14 cellular contexts compared by ENCODE assay signal in the genomic region with DNA sequence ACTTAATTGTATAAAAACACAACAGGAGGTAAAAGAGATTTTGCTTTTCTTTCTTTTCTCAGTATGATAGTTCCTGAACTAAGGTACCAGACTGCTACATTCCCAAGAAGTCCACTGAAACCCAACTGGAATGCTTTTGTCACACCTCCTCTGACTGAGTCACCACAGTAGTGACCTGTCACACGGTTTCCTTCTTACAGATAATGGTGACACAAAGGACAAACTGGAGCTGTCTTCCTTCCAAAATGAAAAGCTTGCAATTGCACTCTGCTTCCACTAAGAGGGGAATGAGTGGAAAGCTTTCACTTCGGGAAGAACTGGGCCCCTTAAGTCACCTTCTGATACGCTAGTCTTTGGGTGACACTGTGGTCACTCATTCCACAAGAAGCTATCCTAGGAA.
DNase-seq lines count a peak whose midpoint lies in the region; ATAC-seq, FAIRE-seq and TF ChIP-seq lines count a peak whose summit lies in the region.
"Had no signal": no experiment of that assay in that cellular context is flagged by ENCODE, and none has a peak within 500 bp of the region (broad histone marks: within the 10 kb centered on the region; RNA-seq: fewer than 3 reads in every experiment).

No MANE protein-coding gene starts in this region.

- H3K27ac ChIP-seq in mammary epithelial cell (ENCODE audit: insufficient read depth, low read depth, low read length) (no peak overlapping the region), heart right ventricle (peak overlapping the region in 2 of 10 donors; percentile 13 to 23), colonic mucosa (no peak overlapping the region)

- no peaks in the 10 kb centered on the region for H3K4me1 Mint-ChIP-seq in MCF 10A (ENCODE audit: insufficient read depth, unreplicated experiment)
- peaks cover 61% of the 10 kb centered on the region for H3K4me1 Mint-ChIP-seq in stimulated activated effector memory CD8-positive, alpha-beta T cell treated with anti-CD3 and anti-CD28 coated beads, Interleukin-12 subunit alpha, Interleukin-12 subunit beta, amount 100 ng/mL, for 72 hours

- no peaks in the 10 kb centered on the region for H4K20me1 ChIP-seq in mammary epithelial cell (ENCODE audit: insufficient read depth, low read length)

- H3K9ac ChIP-seq in mammary epithelial cell (ENCODE audit: insufficient read depth, low read length) (no peak overlapping the region), colonic mucosa (ENCODE audit: low read depth in 2 of 2, low read length in 2 of 2) (no peak overlapping the region)

- no peak overlapping the region for H3K4me3 ChIP-seq in mammary epithelial cell (replicated peaks in 1 of 3; ENCODE audit: insufficient read depth in 1 of 3, low read depth in 2 of 3, low read length in 3 of 3)
- H3K4me3 ChIP-seq in heart right ventricle = no peak overlapping the region
- H3K4me3 ChIP-seq in colonic mucosa = no peak overlapping the region

- POLR2A ChIA-PET in MCF 10A (lab: Yijun Ruan, JAX) = interaction anchor here (0.9 kb wide), 1 partner anchor 9 kb away, joined by 3 read pairs; no protein-coding TSS in a partner anchor

- CTCF ChIA-PET in MCF 10A (lab: Yijun Ruan, JAX) = interaction anchor here (0.6 to 1.6 kb wide), 5 partner anchors 9 to 201 kb away, joined by 3 to 7 read pairs (median 5); no protein-coding TSS in a partner anchor
- CTCF ChIA-PET in mammary epithelial cell (lab: Charles Lee; ENCODE audit: low non-redundant PET) = no interaction called here

- no peak overlapping the region for H2AFZ ChIP-seq in mammary epithelial cell (ENCODE audit: low read depth, low read length)

- H3K36me3 ChIP-seq in mammary epithelial cell (ENCODE audit: insufficient read depth, low read length) (peaks cover 3% of the 10 kb centered on the region), heart right ventricle (peaks cover 0 to 76% (median 8%) of the 10 kb centered on the region in 9 donors), colonic mucosa (no peaks in the 10 kb centered on the region)

- ATAC-seq in heart right ventricle = peak in 7 of 8 donors; percentile 17 to 73 (median 45)
- ATAC-seq in stimulated activated effector memory CD8-positive, alpha-beta T cell treated with anti-CD3 and anti-CD28 coated beads, Interleukin-12 subunit alpha, Interleukin-12 subunit beta, amount 100 ng/mL, for 72 hours = no peak
- ATAC-seq: activated CD8-positive, alpha-beta T cell treated with anti-CD3 and anti-CD28 coated beads for 36 hours had no signal

- DNase-seq in MCF 10A (ENCODE audit: unreplicated experiment) (no peak), mammary epithelial cell (no peak), RCC 7860 (ENCODE audit: low spot score) (peak; percentile 50), heart right ventricle (no peak), colonic mucosa (no peak)
- peak in 1 of 2 donors; percentile 39 for DNase-seq in stimulated activated effector memory CD8-positive, alpha-beta T cell treated with anti-CD3 and anti-CD28 coated beads, Interleukin-12 subunit alpha, Interleukin-12 subunit beta, amount 100 ng/mL, for 72 hours (ENCODE audit: low spot score in 2 of 2)
- DNase-seq in stimulated activated CD4-positive, alpha-beta T cell treated with anti-CD3 and anti-CD28 coated beads, Interleukin-4, amount 100 ng/mL, for 24 hours = no peak
- DNase-seq in stimulated activated CD4-positive, alpha-beta T cell treated with anti-CD3 and anti-CD28 coated beads, Interleukin-4, amount 100 ng/mL, for 1 hour = no peak
- DNase-seq: activated CD8-positive, alpha-beta T cell treated with anti-CD3 and anti-CD28 coated beads for 36 hours; kidney glomerular epithelial cell; OCI-M1; stimulated activated CD4-positive, alpha-beta T cell treated with anti-CD3 and anti-CD28 coated beads, Interleukin-12 subunit alpha, Interleukin-12 subunit beta, amount 100 ng/mL, for 4 hours had no signal

- no peaks in the 10 kb centered on the region for H3K9me3 Mint-ChIP-seq in MCF 10A (ENCODE audit: unreplicated experiment)
- H3K9me3 Mint-ChIP-seq in stimulated activated effector memory CD8-positive, alpha-beta T cell treated with anti-CD3 and anti-CD28 coated beads, Interleukin-12 subunit alpha, Interleukin-12 subunit beta, amount 100 ng/mL, for 72 hours = no peaks in the 10 kb centered on the region
- H3K9me3 Mint-ChIP-seq: activated CD8-positive, alpha-beta T cell treated with anti-CD3 and anti-CD28 coated beads for 36 hours had no signal

- H3K27me3 ChIP-seq in mammary epithelial cell (ENCODE audit: insufficient read depth, low read length) (no peaks in the 10 kb centered on the region), heart right ventricle (no peaks in the 10 kb centered on the region), colonic mucosa (no peaks in the 10 kb centered on the region)

- peaks cover 55% of the 10 kb centered on the region for H3K36me3 Mint-ChIP-seq in MCF 10A (ENCODE audit: insufficient read depth, unreplicated experiment)
- peaks cover 66% of the 10 kb centered on the region for H3K36me3 Mint-ChIP-seq in stimulated activated effector memory CD8-positive, alpha-beta T cell treated with anti-CD3 and anti-CD28 coated beads, Interleukin-12 subunit alpha, Interleukin-12 subunit beta, amount 100 ng/mL, for 72 hours

- TF ChIP-seq CTCF in MCF 10A (IDR thresholded peaks at IDR 0.05; ENCODE audit: unreplicated experiment) (peak; percentile 7), mammary epithelial cell (conservative IDR thresholded peaks at IDR 0.05 in 1 of 2, IDR thresholded peaks at IDR 0.05 in 1 of 2; ENCODE audit: extremely low read depth in 1 of 2, insufficient read depth in 1 of 2, low read depth in 1 of 2, low read length in 2 of 2) (peak in 1 of 2 donors; percentile 12), heart right ventricle (IDR thresholded peaks at IDR 0.05) (peak in 1 of 9 donors; percentile 20), colonic mucosa (IDR thresholded peaks at IDR 0.05) (no peak)

- WGBS in mammary epithelial cell (ENCODE audit: low coverage, missing lambda C conversion rate) = 67% methylated on average over 3 of the region's 3 CpGs
- 52 to 60% methylated on average over 3 of the region's 3 CpGs for WGBS in heart right ventricle, 2 donors

- no peak for FAIRE-seq in RCC 7860 (lab: Jason Lieb, UNC)
- FAIRE-seq: colon, frontal cortex had no signal

- no peak overlapping the region for H3K27ac Mint-ChIP-seq in MCF 10A (ENCODE audit: low read depth, unreplicated experiment)
- peak overlapping the region; percentile 38 for H3K27ac Mint-ChIP-seq in stimulated activated effector memory CD8-positive, alpha-beta T cell treated with anti-CD3 and anti-CD28 coated beads, Interleukin-12 subunit alpha, Interleukin-12 subunit beta, amount 100 ng/mL, for 72 hours
- H3K27ac Mint-ChIP-seq: activated CD8-positive, alpha-beta T cell treated with anti-CD3 and anti-CD28 coated beads for 36 hours had no signal

- H3K79me2 ChIP-seq in mammary epithelial cell (ENCODE audit: insufficient read depth, low read length) = peaks cover 61% of the 10 kb centered on the region

- no peak overlapping the region for H3K4me2 ChIP-seq in mammary epithelial cell (ENCODE audit: insufficient read depth, low read depth, low read length)

- no peaks in the 10 kb centered on the region for H3K4me1 ChIP-seq in mammary epithelial cell (ENCODE audit: insufficient read depth, low read length)
- H3K4me1 ChIP-seq in heart right ventricle = peaks cover 0 to 27% (median 7%) of the 10 kb centered on the region in 9 donors
- no peaks in the 10 kb centered on the region for H3K4me1 ChIP-seq in colonic mucosa

- no peaks in the 10 kb centered on the region for H3K27me3 Mint-ChIP-seq in MCF 10A (ENCODE audit: insufficient read depth, unreplicated experiment)
- H3K27me3 Mint-ChIP-seq: activated CD8-positive, alpha-beta T cell treated with anti-CD3 and anti-CD28 coated beads for 36 hours had no signal

- BruUV-seq in MCF 10A (replicated peaks; lab: Mats Ljungman, UMichigan) (no TSS peak), mammary epithelial cell (replicated peaks; lab: Mats Ljungman, UMichigan) (no TSS peak)

- in situ Hi-C loops in mammary epithelial cell (cut with MboI; ENCODE audit: low sequenced_read_pairs in 2 of 2) = loop anchor here in 1 of 2 donors (25.0 kb wide), 1 partner anchor 201 kb away; no protein-coding TSS in a partner anchor

- no peaks in the 10 kb centered on the region for H3K9me3 ChIP-seq in mammary epithelial cell (replicated peaks; ENCODE audit: insufficient read depth, low read length)
- H3K9me3 ChIP-seq in heart right ventricle = no peaks in the 10 kb centered on the region
- no peaks in the 10 kb centered on the region for H3K9me3 ChIP-seq in colonic mucosa

- dilution Hi-C loops in mammary epithelial cell (cut with HindIII; ENCODE audit: low sequenced_read_pairs) = no loop called here

- intact Hi-C loops in MCF 10A (cut with micrococcal nuclease) (no loop called here), mammary epithelial cell (cut with micrococcal nuclease) (no loop called here), heart right ventricle (cut with DNase I) (loop anchor here in 1 of 10 donors (10.0 kb wide), 1 partner anchor 199 kb away; no protein-coding TSS in a partner anchor), colonic mucosa (cut with DNase I) (no loop called here)

- no peak overlapping the region for H3K4me3 Mint-ChIP-seq in MCF 10A (ENCODE audit: unreplicated experiment)
- no peak overlapping the region for H3K4me3 Mint-ChIP-seq in stimulated activated effector memory CD8-positive, alpha-beta T cell treated with anti-CD3 and anti-CD28 coated beads, Interleukin-12 subunit alpha, Interleukin-12 subunit beta, amount 100 ng/mL, for 72 hours
- H3K4me3 Mint-ChIP-seq: activated CD8-positive, alpha-beta T cell treated with anti-CD3 and anti-CD28 coated beads for 36 hours had no signal
